ENCODE assay signal across 14 cellular contexts in genomic region chr11:31887180-31887579, GRCh38.
DNase-seq lines count a peak whose midpoint lies in the region; ATAC-seq and TF ChIP-seq lines count a peak whose summit lies in the region.
"Had no signal": no experiment of that assay in that cellular context is flagged by ENCODE, and none has a peak within 500 bp of the region (broad histone marks: within the 10 kb centered on the region; RNA-seq: fewer than 3 reads in every experiment).

No MANE protein-coding gene starts in this region.

- H3F3A ChIP-seq in neural progenitor cell (ENCODE audit: low read depth): peaks cover 2% of the 10 kb centered on the region

- no peak overlapping the region for H3K27ac ChIP-seq in neural progenitor cell
- H3K27ac ChIP-seq: BLaER1, heart left ventricle, lower lobe of right lung had no signal

- no peaks in the 10 kb centered on the region for H3K9me3 Mint-ChIP-seq in activated naive CD4-positive, alpha-beta T cell treated with anti-CD3 and anti-CD28 coated beads for 36 hours
- no peaks in the 10 kb centered on the region for H3K9me3 Mint-ChIP-seq in neural progenitor cell

- intact Hi-C loops in activated naive CD4-positive, alpha-beta T cell treated with anti-CD3 and anti-CD28 coated beads for 36 hours (cut with micrococcal nuclease): loop anchor here (1.0 kb wide), 1 partner anchor 490 kb away; no protein-coding TSS in a partner anchor

- H3K79me2 ChIP-seq in neural progenitor cell (ENCODE audit: low read depth): no peaks in the 10 kb centered on the region

- no peak overlapping the region for H3K4me3 Mint-ChIP-seq in activated naive CD4-positive, alpha-beta T cell treated with anti-CD3 and anti-CD28 coated beads for 36 hours
- H3K4me3 Mint-ChIP-seq in neural progenitor cell: no peak overlapping the region

- H3K36me3 ChIP-seq in neural progenitor cell: no peaks in the 10 kb centered on the region
- H3K36me3 ChIP-seq: BLaER1, heart left ventricle, lower lobe of right lung had no signal

- peaks cover 7% of the 10 kb centered on the region for H3K4me1 ChIP-seq in neural progenitor cell
- H3K4me1 ChIP-seq: BLaER1, heart left ventricle, lower lobe of right lung had no signal

- no peak overlapping the region for H3K9ac ChIP-seq in neural progenitor cell
- H3K9ac ChIP-seq: BLaER1 had no signal

- peak; percentile 38 for DNase-seq in activated naive CD4-positive, alpha-beta T cell treated with anti-CD3 and anti-CD28 coated beads for 36 hours
- DNase-seq in activated naive CD4-positive, alpha-beta T cell treated with Interleukin-2 at 50 U/mL for 16 hours: no peak
- DNase-seq in HFF-Myc (ENCODE audit: extremely low read depth, low read depth): no peak
- peak; percentile 16 for DNase-seq in UCSD-AML1 (lab: John Stamatoyannopoulos, UW; ENCODE audit: unreplicated experiment)
- DNase-seq in neural progenitor cell (ENCODE audit: low spot score): peak; percentile 37
- DNase-seq in COLO829 (ENCODE audit: low spot score): no peak
- DNase-seq: heart left ventricle; lower lobe of right lung; NCI-H446 treated with DMSO at 0.1 percent for 48 hours; posterior cingulate gyrus; stimulated activated CD4-positive, alpha-beta T cell treated with anti-CD3 and anti-CD28 coated beads, Interleukin-2, amount 100 ng/mL, for 48 hours had no signal

- H3K27me3 Mint-ChIP-seq in activated naive CD4-positive, alpha-beta T cell treated with anti-CD3 and anti-CD28 coated beads for 36 hours (ENCODE audit: low read depth): no peaks in the 10 kb centered on the region
- peaks cover 2% of the 10 kb centered on the region for H3K27me3 Mint-ChIP-seq in neural progenitor cell (ENCODE audit: insufficient read depth, low read depth)

- H3K4me1 Mint-ChIP-seq in activated naive CD4-positive, alpha-beta T cell treated with anti-CD3 and anti-CD28 coated beads for 36 hours (ENCODE audit: low read depth): no peaks in the 10 kb centered on the region
- H3K4me1 Mint-ChIP-seq in neural progenitor cell: peaks cover 21% of the 10 kb centered on the region

- TF ChIP-seq CTCF in HFF-Myc (IDR thresholded peaks at IDR 0.05; ENCODE audit: low read depth, low read length, missing control alignments) (peak; percentile 43), neural progenitor cell (IDR thresholded peaks at IDR 0.05) (peak; percentile 49)

- H3K4me2 ChIP-seq in neural progenitor cell: no peak overlapping the region
- H3K4me2 ChIP-seq: BLaER1 had no signal

- no peaks in the 10 kb centered on the region for H3K27me3 ChIP-seq in neural progenitor cell
- H3K27me3 ChIP-seq: BLaER1 had no signal

- H3K36me3 Mint-ChIP-seq in activated naive CD4-positive, alpha-beta T cell treated with anti-CD3 and anti-CD28 coated beads for 36 hours (ENCODE audit: low read depth): no peaks in the 10 kb centered on the region
- H3K36me3 Mint-ChIP-seq in neural progenitor cell: peaks cover 1% of the 10 kb centered on the region

- H3K9me3 ChIP-seq in neural progenitor cell (ENCODE audit: low read depth): no peaks in the 10 kb centered on the region
- H3K9me3 ChIP-seq: BLaER1, lower lobe of right lung had no signal

- CTCF ChIA-PET in activated naive CD4-positive, alpha-beta T cell treated with anti-CD3 and anti-CD28 coated beads for 36 hours (lab: Charles Lee): interaction anchor here (1.0 kb wide), 1 partner anchor 286 kb away, joined by 3 read pairs; no protein-coding TSS in a partner anchor

- no peak overlapping the region for H3K27ac Mint-ChIP-seq in activated naive CD4-positive, alpha-beta T cell treated with anti-CD3 and anti-CD28 coated beads for 36 hours
- H3K27ac Mint-ChIP-seq in neural progenitor cell: no peak overlapping the region

- H2AFZ ChIP-seq in neural progenitor cell (replicated peaks): no peak overlapping the region

- ATAC-seq in GM21825 (IDR thresholded peaks at IDR 0.05; ENCODE audit: unreplicated experiment) (no peak), HG03280 (IDR thresholded peaks at IDR 0.05; ENCODE audit: unreplicated experiment) (no peak)
- ATAC-seq: heart left ventricle, lower lobe of right lung had no signal

- no peaks in the 10 kb centered on the region for H4K20me1 ChIP-seq in neural progenitor cell (ENCODE audit: low read depth)
- H4K20me1 ChIP-seq: BLaER1 had no signal

- no peak overlapping the region for H3K4me3 ChIP-seq in HFF-Myc (replicated peaks; ENCODE audit: low read depth, low read length)
- H3K4me3 ChIP-seq in neural progenitor cell: no peak overlapping the region
- H3K4me3 ChIP-seq: BLaER1, heart left ventricle, lower lobe of right lung had no signal

Comparison
In these comparisons a context has a peak if more than half of its experiments do, and no peak if none do; other contexts are left out.
1. DNase-seq: peak in activated naive CD4-positive, alpha-beta T cell treated with anti-CD3 and anti-CD28 coated beads for 36 hours (single experiment), UCSD-AML1 (single experiment) and neural progenitor cell (single experiment); none in activated naive CD4-positive, alpha-beta T cell treated with Interleukin-2 at 50 U/mL for 16 hours (single experiment), HFF-Myc (single experiment) and COLO829 (single experiment).